1 cellular context compared by ENCODE assay signal in genomic region chr14:30558675-30559555, GRCh38.
TF ChIP-seq lines count a peak whose summit lies in the region.

TSS of gene G2E3 (plus strand) at chr14:30559158. CDS start at chr14:30581080, 21,922 bp downstream.

TF ChIP-seq in Ishikawa, 13 proteins besides CTCF, POLR2A, EP300 and RAD21 (continued from another document):
- TF ChIP-seq YY1 (IDR thresholded peaks at IDR 0.05; ENCODE audit: low read depth): peak; percentile 61
- no peak for TF ChIP-seq USF1 (IDR thresholded peaks at IDR 0.05)
- peak; percentile 81 for TF ChIP-seq TAF1 (IDR thresholded peaks at IDR 0.05; ENCODE audit: low read depth)
- TF ChIP-seq CEBPB (IDR thresholded peaks at IDR 0.05): no peak
- peak; percentile 80 for TF ChIP-seq FOXM1 (IDR thresholded peaks at IDR 0.05; ENCODE audit: borderline replicate concordance, low read depth)
TF ChIP-seq in Ishikawa: peak in this region for 7.
